Comparison of ENCODE assay signal across 16 cellular contexts in the genomic region with DNA sequence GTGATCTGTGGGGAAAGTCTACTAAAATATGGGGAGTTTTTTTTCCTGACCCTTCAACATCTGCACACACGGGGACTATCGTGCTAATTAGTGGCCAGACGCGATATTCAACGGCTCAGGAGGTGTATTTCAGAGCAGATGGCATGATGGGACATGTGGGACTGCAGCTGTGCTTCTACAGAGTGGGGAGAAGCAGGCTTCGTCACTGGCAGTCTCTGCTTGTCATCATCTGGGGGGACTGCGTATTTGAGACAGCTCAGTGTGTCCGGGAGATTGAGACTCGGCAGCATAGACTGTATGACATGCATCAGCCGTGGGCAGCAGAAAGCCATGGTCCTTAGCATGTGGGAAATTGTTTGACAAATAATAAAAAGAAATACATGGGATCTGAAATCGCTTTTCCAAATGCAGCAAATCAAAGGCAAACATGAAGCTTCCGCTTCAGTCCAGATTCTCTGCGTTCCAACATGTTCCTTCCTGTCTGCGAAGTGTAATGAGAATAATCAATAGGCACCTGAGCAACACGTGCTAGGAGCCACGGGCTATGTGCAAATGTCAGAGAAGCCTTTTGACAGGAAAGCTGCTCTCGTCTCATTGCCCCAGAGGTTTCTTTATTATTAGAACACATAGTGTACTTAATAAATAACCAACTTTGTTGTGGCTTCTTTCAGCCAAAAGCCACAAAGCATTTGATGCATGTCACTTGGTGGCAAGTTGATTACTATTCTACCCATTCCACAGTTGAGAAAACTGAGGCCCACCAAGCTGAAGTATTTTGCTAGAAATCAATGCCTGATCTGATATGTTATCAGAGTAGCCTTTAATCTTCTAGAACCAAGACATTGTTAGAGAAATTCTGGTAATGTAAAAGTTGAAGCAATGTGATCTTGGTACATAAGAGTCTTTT.
"Had no signal": no experiment of that assay in that cellular context is flagged by ENCODE, and none has a peak within 500 bp of the region (broad histone marks: within the 10 kb centered on the region; RNA-seq: fewer than 3 reads in every experiment).

No MANE protein-coding gene starts in this region.

- H3K36me3 ChIP-seq: ascending aorta, breast epithelium, thyroid gland had no signal

- H3K9me3 ChIP-seq: ascending aorta, breast epithelium, gastroesophageal sphincter, thyroid gland had no signal

- H3K9me3 Mint-ChIP-seq: activated CD4-positive, alpha-beta T cell treated with anti-CD3 and anti-CD28 coated beads, Interleukin-2, amount 10 ng/mL, durations not matched to agents 7 days and 5 days; dendritic cell treated with granulocyte-macrophage colony-stimulating factor and Interleukin-4, amounts not matched to agents 40 ng/mL and 50 ng/mL, for 4 days; stimulated activated naive B cell treated with anti-CD40 and anti-IgM and Interleukin-4, amounts not matched to agents 10 μg/mL and 1 μg/mL and 100 μg/mL, for 72 hours; T-helper 2 cell treated with Interferon-gamma antibody and Interleukin-4, amounts not matched to agents 5 μg/mL and 100 μg/mL, for 36 hours had no signal

- H3K4me1 ChIP-seq: ascending aorta, breast epithelium, gastroesophageal sphincter, parathyroid adenoma, thyroid gland had no signal

- H3K4me1 Mint-ChIP-seq: activated CD4-positive, alpha-beta T cell treated with anti-CD3 and anti-CD28 coated beads, Interleukin-2, amount 10 ng/mL, durations not matched to agents 7 days and 5 days; activated naive CD8-positive, alpha-beta T cell treated with anti-CD3 and anti-CD28 coated beads, Interleukin-2, amount 10 ng/mL, durations not matched to agents 7 days and 5 days; naive B cell; stimulated activated naive B cell treated with anti-CD40 and anti-IgM and Interleukin-4, amounts not matched to agents 10 μg/mL and 1 μg/mL and 100 μg/mL, for 72 hours had no signal

- ATAC-seq: stimulated activated naive B cell treated with anti-CD40 and anti-IgM and Interleukin-4, amounts not matched to agents 10 μg/mL and 1 μg/mL and 100 μg/mL, for 72 hours had no signal

- H3K79me2 ChIP-seq: parathyroid adenoma had no signal

- H3K9ac ChIP-seq: parathyroid adenoma had no signal

- H3K27ac Mint-ChIP-seq: activated CD4-positive, alpha-beta T cell treated with anti-CD3 and anti-CD28 coated beads, Interleukin-2, amount 10 ng/mL, durations not matched to agents 7 days and 5 days; activated naive CD8-positive, alpha-beta T cell treated with anti-CD3 and anti-CD28 coated beads, Interleukin-2, amount 10 ng/mL, durations not matched to agents 7 days and 5 days; dendritic cell treated with granulocyte-macrophage colony-stimulating factor and Interleukin-4, amounts not matched to agents 40 ng/mL and 50 ng/mL, for 4 days; naive B cell; stimulated activated naive B cell treated with anti-CD40 and anti-IgM and Interleukin-4, amounts not matched to agents 10 μg/mL and 1 μg/mL and 100 μg/mL, for 72 hours; T-helper 2 cell treated with Interferon-gamma antibody and Interleukin-4, amounts not matched to agents 5 μg/mL and 100 μg/mL, for 36 hours had no signal

- H3K27me3 Mint-ChIP-seq: activated CD4-positive, alpha-beta T cell treated with anti-CD3 and anti-CD28 coated beads, Interleukin-2, amount 10 ng/mL, durations not matched to agents 7 days and 5 days; activated naive CD8-positive, alpha-beta T cell treated with anti-CD3 and anti-CD28 coated beads, Interleukin-2, amount 10 ng/mL, durations not matched to agents 7 days and 5 days; dendritic cell treated with granulocyte-macrophage colony-stimulating factor and Interleukin-4, amounts not matched to agents 40 ng/mL and 50 ng/mL, for 4 days had no signal

- H3K36me3 Mint-ChIP-seq: activated naive CD8-positive, alpha-beta T cell treated with anti-CD3 and anti-CD28 coated beads, Interleukin-2, amount 10 ng/mL, durations not matched to agents 7 days and 5 days; naive B cell; stimulated activated naive B cell treated with anti-CD40 and anti-IgM and Interleukin-4, amounts not matched to agents 10 μg/mL and 1 μg/mL and 100 μg/mL, for 72 hours had no signal

- H3K27me3 ChIP-seq: ascending aorta, breast epithelium, gastroesophageal sphincter, thyroid gland had no signal

- DNase-seq: activated CD4-positive, alpha-beta T cell treated with anti-CD3 and anti-CD28 coated beads, Interleukin-2, amount 10 ng/mL, durations not matched to agents 7 days and 5 days; activated naive CD8-positive, alpha-beta T cell treated with anti-CD3 and anti-CD28 coated beads, Interleukin-2, amount 10 ng/mL, durations not matched to agents 7 days and 5 days; effector memory CD4-positive, alpha-beta T cell; naive B cell; retina; stimulated activated CD4-positive, alpha-beta T cell treated with anti-CD3 and anti-CD28 coated beads, Interleukin-15, amount 100 ng/mL, for 24 hours; stimulated activated CD4-positive, alpha-beta T cell treated with anti-CD3 and anti-CD28 coated beads, Interleukin-4, amount 100 ng/mL, for 1 hour; stimulated activated naive B cell treated with anti-CD40 and anti-IgM and Interleukin-4, amounts not matched to agents 10 μg/mL and 1 μg/mL and 100 μg/mL, for 72 hours; thyroid gland had no signal

- H3K4me3 Mint-ChIP-seq: activated CD4-positive, alpha-beta T cell treated with anti-CD3 and anti-CD28 coated beads, Interleukin-2, amount 10 ng/mL, durations not matched to agents 7 days and 5 days; activated naive CD8-positive, alpha-beta T cell treated with anti-CD3 and anti-CD28 coated beads, Interleukin-2, amount 10 ng/mL, durations not matched to agents 7 days and 5 days; dendritic cell treated with granulocyte-macrophage colony-stimulating factor and Interleukin-4, amounts not matched to agents 40 ng/mL and 50 ng/mL, for 4 days; naive B cell; stimulated activated naive B cell treated with anti-CD40 and anti-IgM and Interleukin-4, amounts not matched to agents 10 μg/mL and 1 μg/mL and 100 μg/mL, for 72 hours; T-helper 2 cell treated with Interferon-gamma antibody and Interleukin-4, amounts not matched to agents 5 μg/mL and 100 μg/mL, for 36 hours had no signal

- H3K4me3 ChIP-seq: ascending aorta, breast epithelium, gastroesophageal sphincter, lung, thyroid gland had no signal

- H3K27ac ChIP-seq: ascending aorta, breast epithelium, gastroesophageal sphincter, parathyroid adenoma, thyroid gland had no signal

- H2AFZ ChIP-seq: parathyroid adenoma had no signal
